ENCODE assay signal across 8 cellular contexts in genomic region chr2:69830045-69830905, GRCh38. TPM values are rescaled to one million over a fixed set of nuclear protein-coding genes. Genes with fewer than 3 reads are reported as not detected.
A peak's percentile ranks its signal among the peaks of the same experiment; 100 is the strongest.
DNase-seq lines count a peak whose midpoint lies in the region; ATAC-seq and TF ChIP-seq lines count a peak whose summit lies in the region.

No MANE protein-coding gene starts in this region.

- peak overlapping the region; percentile 89 for H3K27ac ChIP-seq in CD8-positive, alpha-beta T cell (ENCODE audit: low read depth, low read length)
- peak overlapping the region; percentile 81 for H3K27ac ChIP-seq in HL-60 (replicated peaks)
- H3K27ac ChIP-seq in smooth muscle cell (ENCODE audit: low read depth) = peak overlapping the region; percentile 15

- H3K9me3 Mint-ChIP-seq in CD8-positive, alpha-beta T cell = no peaks in the 10 kb centered on the region

- H3K27me3 ChIP-seq in CD8-positive, alpha-beta T cell (ENCODE audit: insufficient read depth, low read length) = no peaks in the 10 kb centered on the region
- H3K27me3 ChIP-seq in HL-60 (ENCODE audit: insufficient read depth, poor library complexity, severe bottlenecking) = no peaks in the 10 kb centered on the region
- no peaks in the 10 kb centered on the region for H3K27me3 ChIP-seq in smooth muscle cell (ENCODE audit: low read depth)

- in situ Hi-C loops in astrocyte of the spinal cord (cut with HindIII; ENCODE audit: low sequenced_read_pairs) = no loop called here

- H3K36me3 ChIP-seq in CD8-positive, alpha-beta T cell (ENCODE audit: insufficient read depth, low read length) = no peaks in the 10 kb centered on the region
- no peaks in the 10 kb centered on the region for H3K36me3 ChIP-seq in smooth muscle cell (ENCODE audit: low read depth)

- POLR2A ChIA-PET in CD8-positive, alpha-beta T cell (lab: Charles Lee) = interaction anchor here (1.2 to 1.7 kb wide), 2 partner anchors 360 to 393 kb away, joined by 5 read pairs; partner anchors contain the start of genes C2orf42 and NFU1

- peaks cover 9% of the 10 kb centered on the region for H4K20me1 ChIP-seq in smooth muscle cell (ENCODE audit: low read depth)

- no peaks in the 10 kb centered on the region for H3F3A ChIP-seq in smooth muscle cell (ENCODE audit: low read depth)

- no peaks in the 10 kb centered on the region for H3K9me3 ChIP-seq in CD8-positive, alpha-beta T cell (ENCODE audit: low read length)
- H3K9me3 ChIP-seq in iPS-18c (ENCODE audit: control insufficient read depth, insufficient read depth, low read length) (no peaks in the 10 kb centered on the region), smooth muscle cell (replicated peaks; ENCODE audit: low read depth) (no peaks in the 10 kb centered on the region)

- H3K4me3 ChIP-seq in CD8-positive, alpha-beta T cell (ENCODE audit: low read depth, low read length) = peak overlapping the region; percentile 70
- H3K4me3 ChIP-seq in HL-60 (replicated peaks; ENCODE audit: insufficient read depth, low read length) = peak overlapping the region; percentile 99
- peak overlapping the region; percentile 86 for H3K4me3 ChIP-seq in astrocyte of the spinal cord (ENCODE audit: low read depth, low read length)
- peak overlapping the region; percentile 88 for H3K4me3 ChIP-seq in iPS-18c (ENCODE audit: insufficient read depth, low read depth, low read length)
- peak overlapping the region; percentile 95 for H3K4me3 ChIP-seq in smooth muscle cell

- H3K79me2 ChIP-seq in smooth muscle cell (ENCODE audit: low read depth) = peaks cover 48% of the 10 kb centered on the region

- peak overlapping the region; percentile 96 for H3K4me3 Mint-ChIP-seq in CD8-positive, alpha-beta T cell

- peaks cover 62% of the 10 kb centered on the region for H3K4me1 Mint-ChIP-seq in CD8-positive, alpha-beta T cell (ENCODE audit: low read depth)

- H3K36me3 Mint-ChIP-seq in CD8-positive, alpha-beta T cell = peaks cover 23% of the 10 kb centered on the region

- WGBS in smooth muscle cell (ENCODE audit: low lambda C conversion rate) = 2% methylated on average over 45 of the region's 45 CpGs

- no peaks in the 10 kb centered on the region for H3K27me3 Mint-ChIP-seq in CD8-positive, alpha-beta T cell (ENCODE audit: low read depth)

- DNase-seq in CD8-positive, alpha-beta T cell = peak; percentile 17 to 67 (median 39)
- peak; percentile 17 to 80 for DNase-seq in HL-60 (ENCODE audit: low read depth in 1 of 2, low spot score in 1 of 2)
- peak; percentile 55 for DNase-seq in SW480 (ENCODE audit: low spot score)
- peak; percentile 23 for DNase-seq in astrocyte of the spinal cord (ENCODE audit: low read depth, low spot score)
- DNase-seq in smooth muscle cell (lab: John Stamatoyannopoulos, UW; ENCODE audit: unreplicated experiment) = no peak
- no peak for DNase-seq in cortex of kidney (lab: John Stamatoyannopoulos, UW)

- H3K4me2 ChIP-seq in smooth muscle cell = peak overlapping the region; percentile 98

- peak overlapping the region; percentile 96 for H3K27ac Mint-ChIP-seq in CD8-positive, alpha-beta T cell

- peak overlapping the region; percentile 89 for H2AFZ ChIP-seq in smooth muscle cell (ENCODE audit: low read depth)

- CTCF ChIA-PET in CD8-positive, alpha-beta T cell (lab: Charles Lee) = interaction anchor here (0.6 to 1.2 kb wide), 2 partner anchors 105 to 186 kb away, joined by 3 to 4 read pairs; no protein-coding TSS in a partner anchor

- intact Hi-C loops in CD8-positive, alpha-beta T cell (cut with DNase I, micrococcal nuclease) = loop anchor here in 1 of 2 experiments (2.0 kb wide), 2 partner anchors 361 to 393 kb away; partner anchors contain the start of genes C2orf42 and NFU1

- no peak for TF ChIP-seq CTCF in CD8-positive, alpha-beta T cell (IDR thresholded peaks at IDR 0.05)
- TF ChIP-seq CTCF in HL-60 (IDR thresholded peaks at IDR 0.05; ENCODE audit: insufficient read depth, low read length) (no peak), astrocyte of the spinal cord (IDR thresholded peaks at IDR 0.05; ENCODE audit: low read depth, low read length) (no peak), smooth muscle cell (IDR thresholded peaks at IDR 0.05; ENCODE audit: borderline replicate concordance, insufficient read depth, poor library complexity, severe bottlenecking) (no peak)

- ATAC-seq in CD8-positive, alpha-beta T cell = peak; percentile 10
- peak; percentile 25 for ATAC-seq in GM21360 (IDR thresholded peaks at IDR 0.05; ENCODE audit: unreplicated experiment)

- peaks cover 39% of the 10 kb centered on the region for H3K4me1 ChIP-seq in CD8-positive, alpha-beta T cell (ENCODE audit: insufficient read depth, low read length)
- peaks cover 17% of the 10 kb centered on the region for H3K4me1 ChIP-seq in smooth muscle cell (ENCODE audit: low read depth)

- H3K9ac ChIP-seq in smooth muscle cell (ENCODE audit: low read depth) = peak overlapping the region; percentile 63

RNA-seq across cellular contexts. Expression of gene GMCL1, which starts 0.8 kb away (rescaled TPM):
- total RNA-seq in CD8-positive, alpha-beta T cell = 10 to 100 TPM; 37.1 to 41.4 TPM
- total RNA-seq in smooth muscle cell = 10.4 and 14.7 TPM in 2 replicates
- polyA plus RNA-seq in smooth muscle cell = 9.4 and 10.6 TPM in 2 replicates

Comparison
In these comparisons a context has a peak if more than half of its experiments do, and no peak if none do; other contexts are left out.
1. DNase-seq: peak in CD8-positive, alpha-beta T cell (7 of 7), HL-60 (2 of 2), SW480 (single experiment) and astrocyte of the spinal cord (single experiment); none in smooth muscle cell (single experiment) and cortex of kidney (single experiment).
2. H3K27ac ChIP-seq: peak in every context shown above with its lines; median percentile 89 in CD8-positive, alpha-beta T cell; 81 in HL-60; 15 in smooth muscle cell.
3. Peak in every context shown above with its lines, with median percentiles within 50 percentile points of each other: H3K4me3 ChIP-seq.